ENCODE assay signal across 9 cellular contexts in the genomic region with DNA sequence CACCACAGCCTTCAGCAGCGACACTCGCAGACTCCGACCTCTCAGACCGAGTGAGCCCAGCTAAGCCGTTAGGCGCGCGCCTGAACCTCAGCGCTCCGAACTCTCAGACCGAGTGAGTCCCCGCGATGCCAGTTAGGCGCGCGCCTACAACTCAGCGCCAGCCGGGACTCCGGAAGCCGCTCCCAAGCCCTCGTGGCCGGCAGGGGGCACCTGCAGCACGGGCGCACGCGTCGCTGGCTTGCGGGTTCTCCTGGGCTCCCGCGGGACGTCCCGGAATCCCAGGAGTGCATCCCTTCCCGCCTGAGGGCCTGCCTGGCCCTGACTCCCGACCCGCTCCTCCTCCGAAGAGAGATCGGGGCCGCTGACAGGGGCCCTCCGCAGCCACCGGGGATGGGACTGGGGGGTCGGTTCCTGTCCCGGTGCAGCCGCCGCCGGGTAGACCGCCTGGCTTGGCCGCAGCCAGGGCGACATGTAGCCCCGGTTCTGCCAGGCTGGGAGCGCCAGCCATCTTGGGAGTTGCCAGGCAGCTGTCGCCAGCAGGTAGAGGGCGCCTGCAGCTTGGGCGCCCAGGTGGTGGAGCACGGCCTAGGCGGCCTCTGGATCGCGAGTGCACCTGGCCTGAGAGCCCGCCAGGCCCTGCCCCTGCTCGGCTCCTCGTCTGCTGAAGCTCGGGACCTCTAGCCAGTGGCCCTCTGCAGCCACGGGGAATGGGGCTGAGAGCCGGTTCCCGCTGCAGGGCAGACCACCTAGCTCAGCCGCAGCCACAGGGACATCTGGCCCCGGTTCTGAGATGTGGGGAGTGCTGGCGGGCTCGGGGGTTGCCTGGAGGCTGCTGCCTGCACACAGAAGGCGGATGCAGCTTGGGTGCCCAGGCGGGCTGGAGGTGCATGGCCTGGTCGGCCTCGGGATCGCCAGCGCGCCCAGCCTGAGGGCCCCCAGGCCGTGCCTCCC. TPM values are rescaled to one million over a fixed set of nuclear protein-coding genes. Genes with fewer than 3 reads are reported as not detected.
DNase-seq lines count a peak whose midpoint lies in the region; ATAC-seq and TF ChIP-seq lines count a peak whose summit lies in the region.
"Had no signal": no experiment of that assay in that cellular context is flagged by ENCODE, and none has a peak within 500 bp of the region (broad histone marks: within the 10 kb centered on the region; RNA-seq: fewer than 3 reads in every experiment).

A gene (minus strand): TSS at position 114 of the 951 bp plus-strand sequence. CDS start 311 bp downstream, outside the sequence.

- intact Hi-C loops in PC-3 (cut with micrococcal nuclease), result loop anchor here (10.0 kb wide), 1 partner anchor 54 kb away; no protein-coding TSS in a partner anchor

- no TSS peak for BruUV-seq in PC-3 (replicated peaks; lab: Mats Ljungman, UMichigan)

- no peaks in the 10 kb centered on the region for H4K20me1 ChIP-seq in PC-3 (ENCODE audit: low read length)

- H3K9me3 ChIP-seq in PC-3 (ENCODE audit: low read length), result no peaks in the 10 kb centered on the region

- H3K27ac ChIP-seq in C4-2B (peak within 1 kb of the TSS; percentile 78), PC-3 (ENCODE audit: low read length) (peak within 1 kb of the TSS; percentile 72), substantia nigra (ENCODE audit: low read depth, low read length, poor library complexity, severe bottlenecking) (peak within 1 kb of the TSS; percentile 88)

- POLR2A ChIA-PET in PC-3 (lab: Charles Lee; ENCODE audit: unreplicated experiment), result interaction anchor here (0.6 kb wide), 1 partner anchor 92 kb away, joined by 7 read pairs; no protein-coding TSS in a partner anchor

- peaks cover 28% of the 10 kb centered on the region for H3K9me3 Mint-ChIP-seq in nephron progenitor cell

- peak; percentile 56 for ATAC-seq in GM19438 (IDR thresholded peaks at IDR 0.05; ENCODE audit: low read depth, unreplicated experiment)
- peak; percentile 69 for ATAC-seq in PC-3

- peak within 1 kb of the TSS; percentile 88 for H3K4me3 Mint-ChIP-seq in nephron progenitor cell

- DNase-seq in HPDE6-E6E7 (ENCODE audit: extremely low spot score), result peak; percentile 72
- DNase-seq in PC-3, result peak; percentile 92
- peak; percentile 54 for DNase-seq in activated T-helper 9 cell treated with anti-CD3 and anti-CD28 coated beads, Interleukin-2, amount 50 U/mL, for 16 hours (ENCODE audit: low read depth)
- DNase-seq in foreskin melanocyte, result peak; percentile 55
- peak; percentile 93 for DNase-seq in nephron progenitor cell
- peak in 37 of 49 donors; percentile 26 to 82 (median 61) for DNase-seq in substantia nigra (lab: John Stamatoyannopoulos, UW)

- H2AFZ ChIP-seq in PC-3 (ENCODE audit: low read length), result peak within 1 kb of the TSS; percentile 89

- no peaks in the 10 kb centered on the region for H3K36me3 ChIP-seq in PC-3 (ENCODE audit: low read depth, low read length)

- H3K36me3 Mint-ChIP-seq in nephron progenitor cell (ENCODE audit: low read depth), result peaks cover 8% of the 10 kb centered on the region

- peaks cover 84% of the 10 kb centered on the region for H3K27me3 Mint-ChIP-seq in nephron progenitor cell (ENCODE audit: low read depth, poor library complexity)

- peaks cover 23% of the 10 kb centered on the region for H3K79me2 ChIP-seq in PC-3 (ENCODE audit: low read length)

- H3F3A ChIP-seq in PC-3 (ENCODE audit: low read length, unreplicated experiment), result no peaks in the 10 kb centered on the region

- no peaks in the 10 kb centered on the region for H3K27me3 ChIP-seq in PC-3 (ENCODE audit: low read length)

- peaks cover 4% of the 10 kb centered on the region; the same call in 1 of the 2 replicates for H3K4me1 ChIP-seq in PC-3 (ENCODE audit: insufficient read depth, low read length)

- H3K9ac ChIP-seq in PC-3 (ENCODE audit: low read length), result peak within 1 kb of the TSS; percentile 80

- H3K9me2 ChIP-seq in PC-3 (replicated peaks; ENCODE audit: low read length), result no peaks in the 10 kb centered on the region

- TF ChIP-seq CTCF in C4-2B (conservative IDR thresholded peaks at IDR 0.05), result peak; percentile 95
- TF ChIP-seq CTCF in PC-3 (conservative IDR thresholded peaks at IDR 0.05; ENCODE audit: low read depth, low read length), result peak; percentile 59
- TF ChIP-seq CTCF in nephron progenitor cell (IDR thresholded peaks at IDR 0.05), result peak; percentile 72

- peaks cover 9% of the 10 kb centered on the region for H3K4me1 Mint-ChIP-seq in nephron progenitor cell

- H3K4me2 ChIP-seq in PC-3 (ENCODE audit: low read length), result peak within 1 kb of the TSS; percentile 96

- peak within 1 kb of the TSS; percentile 82 for H3K4me3 ChIP-seq in PC-3 (ENCODE audit: low read length)

- no peak within 1 kb of the TSS for H3K27ac Mint-ChIP-seq in nephron progenitor cell

- CTCF ChIA-PET in PC-3 (lab: Charles Lee), result no interaction called here

RNA-seq across cellular contexts. Expression of the gene that starts here (rescaled TPM):
- total RNA-seq in PC-3 (2014; rRNA removed), result 2.2 and 3.4 TPM in 2 replicates
- total RNA-seq: HT1080 had no signal

Comparison
In these comparisons a context has a peak if more than half of its experiments do, and no peak if none do; other contexts are left out.
1. Peak in every context shown above with its lines: DNase-seq, ATAC-seq, H3K4me3 ChIP-seq and H3K27ac ChIP-seq.